10 cellular contexts compared by ENCODE assay signal in genomic region chr2:26017464-26018183, GRCh38. TPM values are rescaled to one million over a fixed set of nuclear protein-coding genes. Genes with fewer than 3 reads are reported as not detected.
DNase-seq lines count a peak whose midpoint lies in the region; ATAC-seq, FAIRE-seq and TF ChIP-seq lines count a peak whose summit lies in the region.
"Had no signal": no experiment of that assay in that cellular context is flagged by ENCODE, and none has a peak within 500 bp of the region (broad histone marks: within the 10 kb centered on the region; RNA-seq: fewer than 3 reads in every experiment).

No MANE protein-coding gene starts in this region.

- peak overlapping the region; percentile 56 for H3K27ac ChIP-seq in KMS-11
- peak overlapping the region; percentile 25; the same call in 1 of the 3 replicates for H3K27ac ChIP-seq in K562 (ENCODE audit: extremely low read depth, low read depth, low read length)
- peak overlapping the region; percentile 57 for H3K27ac ChIP-seq in lower lobe of right lung
- H3K27ac ChIP-seq in temporal lobe (ENCODE audit: low read depth, low read length) = peak overlapping the region; percentile 41
- peak overlapping the region in 1 of 2 donors; percentile 21 for H3K27ac ChIP-seq in uterus

- peak overlapping the region; percentile 42 for H3K4me2 ChIP-seq in KMS-11
- H3K4me2 ChIP-seq in K562 (ENCODE audit: insufficient read depth, low read length) = peak overlapping the region; percentile 28; the same call in 1 of the 2 replicates

- no peak for TF ChIP-seq EP300 in K562 (IDR thresholded peaks at IDR 0.05; ENCODE audit: low read length)

- POLR2A ChIA-PET in K562 (lab: Yijun Ruan, JAX) = interaction anchor here (0.7 to 2.8 kb wide), 5 partner anchors 9 to 52 kb away, joined by 3 to 19 read pairs (median 3); partner anchors contain the start of gene RAB10

- TF ChIP-seq RAD21 in K562 (CRISPR knock-in tag; conservative IDR thresholded peaks at IDR 0.05 in 1 of 2, IDR thresholded peaks at IDR 0.05 in 1 of 2) = no peak

- no peak overlapping the region for H3K4me3 ChIP-seq in KMS-11 (IDR thresholded peaks at IDR 0.05; ENCODE audit: insufficient read depth, low read depth, low read length)
- no peak overlapping the region for H3K4me3 ChIP-seq in K562
- H3K4me3 ChIP-seq in lower lobe of right lung = no peak overlapping the region
- H3K4me3 ChIP-seq in uterus = no peak overlapping the region
- H3K4me3 ChIP-seq: prostate gland had no signal

- no peaks in the 10 kb centered on the region for H3K9me1 ChIP-seq in K562 (ENCODE audit: control insufficient read depth, insufficient read depth, low read length)

- H3K9me3 ChIP-seq in K562 (replicated peaks; ENCODE audit: control insufficient read depth, insufficient read depth, low read depth, low read length) = no peaks in the 10 kb centered on the region
- no peaks in the 10 kb centered on the region for H3K9me3 ChIP-seq in lower lobe of right lung
- H3K9me3 ChIP-seq in uterus = no peaks in the 10 kb centered on the region
- H3K9me3 ChIP-seq: prostate gland had no signal

- H2AFZ ChIP-seq in KMS-11 (ENCODE audit: low read depth) (peak overlapping the region; percentile 38), K562 (ENCODE audit: low read depth, low read length) (no peak overlapping the region)

- no TSS peak for BruUV-seq in K562 (replicated peaks; lab: Mats Ljungman, UMichigan)

- H4K20me1 ChIP-seq in KMS-11 (ENCODE audit: insufficient read depth) (no peaks in the 10 kb centered on the region), K562 (replicated peaks; ENCODE audit: control insufficient read depth, insufficient read depth, low read length) (no peaks in the 10 kb centered on the region)

- H3K79me2 ChIP-seq in KMS-11 (ENCODE audit: insufficient read depth, low read depth) = no peaks in the 10 kb centered on the region
- H3K79me2 ChIP-seq in K562 (ENCODE audit: control insufficient read depth, insufficient read depth, low read length) = no peaks in the 10 kb centered on the region

- CTCF ChIA-PET in K562 (lab: Yijun Ruan, JAX; ENCODE audit: low intra/inter-chr PET ratio) = no interaction called here

- no peak for FAIRE-seq in K562 (lab: Jason Lieb, UNC)

- TF ChIP-seq POLR2A in K562 (conservative IDR thresholded peaks at IDR 0.05) (no peak), uterus (IDR thresholded peaks at IDR 0.05) (no peak)

- WGBS in K562 (ENCODE audit: insufficient coverage, low coverage, missing lambda C conversion rate) = 74% methylated on average over 5 of the region's 5 CpGs

- in situ Hi-C loops in K562 (cut with MboI) = no loop called here

- intact Hi-C loops in K562 (cut with micrococcal nuclease) = no loop called here
- intact Hi-C loops in lower lobe of right lung (cut with DNase I) = no loop called here
- intact Hi-C loops in uterus (cut with DNase I; ENCODE audit: low total_unique reads) = no loop called here

- H3K27me3 ChIP-seq in KMS-11 (ENCODE audit: insufficient read depth, low read depth) (no peaks in the 10 kb centered on the region), K562 (ENCODE audit: control insufficient read depth in 2 of 2, insufficient read depth in 2 of 2, low read length in 2 of 2) (no peaks in the 10 kb centered on the region), lower lobe of right lung (ENCODE audit: low read depth) (no peaks in the 10 kb centered on the region), uterus (no peaks in the 10 kb centered on the region)

- peaks cover 25% of the 10 kb centered on the region for H3K4me1 ChIP-seq in KMS-11 (ENCODE audit: low read depth, poor library complexity, severe bottlenecking)
- H3K4me1 ChIP-seq in K562 (replicated peaks in 1 of 2; ENCODE audit: control insufficient read depth in 2 of 2, insufficient read depth in 2 of 2, low read length in 2 of 2) = peaks cover 12 to 19% of the 10 kb centered on the region in 2 experiments; a peak in 4 of 5 replicates
- peaks cover 23% of the 10 kb centered on the region for H3K4me1 ChIP-seq in lower lobe of right lung
- H3K4me1 ChIP-seq in uterus = peaks cover 0 to 3% of the 10 kb centered on the region in 2 donors

- TF ChIP-seq CTCF in KMS-11 (conservative IDR thresholded peaks at IDR 0.05; ENCODE audit: low read depth, low read length) = no peak
- TF ChIP-seq CTCF in K562 (IDR thresholded peaks at IDR 0.05 in 2 of 3, conservative IDR thresholded peaks at IDR 0.05 in 1 of 3; ENCODE audit: insufficient read depth in 2 of 3, low read depth in 1 of 3, low read length in 3 of 3) = no peak
- TF ChIP-seq CTCF in lower lobe of right lung (IDR thresholded peaks at IDR 0.05) = no peak
- no peak for TF ChIP-seq CTCF in uterus (IDR thresholded peaks at IDR 0.05)

- H3K9ac ChIP-seq in KMS-11 (no peak overlapping the region), K562 (ENCODE audit: insufficient read depth in 1 of 2, low read depth in 2 of 2, low read length in 2 of 2) (peak overlapping the region in 1 of 2 experiments; percentile 46; a peak in 1 of 4 replicates)

- H3K36me3 ChIP-seq in KMS-11 (ENCODE audit: insufficient read depth) = no peaks in the 10 kb centered on the region
- no peaks in the 10 kb centered on the region for H3K36me3 ChIP-seq in K562 (ENCODE audit: control insufficient read depth, insufficient read depth, low read length)
- no peaks in the 10 kb centered on the region for H3K36me3 ChIP-seq in lower lobe of right lung
- H3K36me3 ChIP-seq in uterus = no peaks in the 10 kb centered on the region
- H3K36me3 ChIP-seq: prostate gland had no signal

- ATAC-seq in K562 (peak; percentile 6; the same call in 1 of the 3 replicates), lower lobe of right lung (no peak), HG03159 (IDR thresholded peaks at IDR 0.05; ENCODE audit: unreplicated experiment) (no peak)

- DNase-seq in K562 (ENCODE audit: extremely low read depth in 1 of 4, low spot score in 3 of 4) (no peak), lower lobe of right lung (no peak), NOMO-1 treated with DMSO at 0.1 percent for 48 hours (lab: John Stamatoyannopoulos, UW; ENCODE audit: unreplicated experiment) (no peak), NCI-H345 treated with DMSO at 0.1 percent for 48 hours (lab: John Stamatoyannopoulos, UW; ENCODE audit: unreplicated experiment) (no peak), uterus (no peak)
- DNase-seq: NCI-H526 treated with DMSO at 0.1 percent for 48 hours had no signal

TF ChIP-seq in K562, 482 proteins besides CTCF, POLR2A, EP300 and RAD21 (continues in another document):
- 0 out of 2 replicates have a peak, but pooled peaks have one; percentile 31 for TF ChIP-seq ZNF584 (CRISPR knock-in tag; IDR thresholded peaks at IDR 0.05; ENCODE audit: low read depth)
- peak; percentile 20; the same call in 1 of the 2 replicates for TF ChIP-seq HDGF (IDR thresholded peaks at IDR 0.05)
- TF ChIP-seq NR2C2 (CRISPR knock-in tag; IDR thresholded peaks at IDR 0.05) = no peak
- TF ChIP-seq NR2C2 (tag; IDR thresholded peaks at IDR 0.05) = peak; percentile 39; the same call in 1 of the 2 replicates
- TF ChIP-seq MAX (CRISPR knock-in tag; IDR thresholded peaks at IDR 0.05) = 0 out of 2 replicates have a peak, but pooled peaks have one; percentile 21
- TF ChIP-seq RBBP5 (IDR thresholded peaks at IDR 0.05; ENCODE audit: borderline replicate concordance, insufficient read depth, low read length, poor library complexity, severe bottlenecking) = peak; percentile 29

RNA-seq across cellular contexts. Expression of gene RAB10, which starts 16.3 kb away (rescaled TPM):
- 50.3 and 59.4 TPM in 2 replicates for total RNA-seq in K562 (2011; cell fraction: chromatin; rRNA removed; ENCODE audit: low replicate concordance)
- 56.7 and 62.9 TPM in 2 replicates for total RNA-seq in K562 (2011; cell fraction: nucleolus; rRNA removed)
- 57.3 and 84.3 TPM in 2 replicates for total RNA-seq in K562 (2011; cell fraction: nucleoplasm; rRNA removed)
- total RNA-seq in K562 (2014; rRNA removed) (116 and 159 TPM in 2 replicates), K562 (2014; rRNA removed; fragmentation: Illumina TruSeq; extraction: Trizol) (149 and 158 TPM in 2 replicates), K562 (2015; rRNA removed; fragmentation: Illumina TruSeq; extraction: Trizol) (145 and 157 TPM in 2 replicates), K562 (2021) (166 and 176 TPM in 2 replicates), lower lobe of right lung (113 TPM), temporal lobe (114 TPM), uterus (100 to 1,000 TPM in 2 of 4 donors, 10 to 100 TPM in 2; 45.9 to 219 (median 97.1) TPM)
- polyA plus RNA-seq in K562 (2011; rRNA removed) (96.0 and 147 TPM in 2 replicates), K562 (2014; fragmentation: Illumina TruSeq; extraction: Trizol) (134 and 214 TPM in 2 replicates), K562 (2014; fragmentation: Nextera tagmentation; extraction: Ambion mirVana) (10 to 100 TPM; 25.1 to 35.7 TPM), K562 (2014; rRNA removed) (148 and 197 TPM in 2 replicates)
- polyA plus RNA-seq in K562 (2011; cell fraction: cytosol; rRNA removed) = 49.4 and 88.1 TPM in 2 replicates
- 23.8 and 27.1 TPM in 2 replicates for polyA plus RNA-seq in K562 (2011; cell fraction: nucleus; rRNA removed)
- polyA plus RNA-seq in K562 (2012) = 104 and 127 TPM in 2 replicates
- polyA minus RNA-seq in K562 (2011; rRNA and poly(A)+ RNA removed) = 400 and 439 TPM in 2 replicates
- polyA minus RNA-seq in K562 (2011; cell fraction: cytosol; rRNA and poly(A)+ RNA removed) = 74.6 and 128 TPM in 2 replicates
- polyA minus RNA-seq in K562 (2011; cell fraction: nucleus; rRNA and poly(A)+ RNA removed) = 25.2 and 34.9 TPM in 2 replicates

RNA-seq across cellular contexts. Expression of gene KIF3C, which starts 35.3 kb away (rescaled TPM):
- 12.0 and 22.8 TPM in 2 replicates for total RNA-seq in K562 (2011; cell fraction: chromatin; rRNA removed; ENCODE audit: low replicate concordance)
- 10.4 and 12.0 TPM in 2 replicates for total RNA-seq in K562 (2011; cell fraction: nucleolus; rRNA removed)
- total RNA-seq in K562 (2011; cell fraction: nucleoplasm; rRNA removed) = 8.7 and 9.9 TPM in 2 replicates
- 3.3 and 5.9 TPM in 2 replicates for total RNA-seq in K562 (2014; rRNA removed)
- 1.9 and 2.1 TPM in 2 replicates for total RNA-seq in K562 (2014; rRNA removed; fragmentation: Illumina TruSeq; extraction: Trizol)
- total RNA-seq in K562 (2015; rRNA removed; fragmentation: Illumina TruSeq; extraction: Trizol) = 1.6 and 1.8 TPM in 2 replicates
- 6.1 and 6.7 TPM in 2 replicates for total RNA-seq in K562 (2021)
- 3.1 and 3.3 TPM in 2 replicates for polyA plus RNA-seq in K562 (2011; rRNA removed)
- 3.2 and 3.9 TPM in 2 replicates for polyA plus RNA-seq in K562 (2011; cell fraction: cytosol; rRNA removed)
- 2.2 and 3.3 TPM in 2 replicates for polyA plus RNA-seq in K562 (2011; cell fraction: nucleus; rRNA removed)
- 4.8 and 6.5 TPM in 2 replicates for polyA plus RNA-seq in K562 (2012)
- polyA plus RNA-seq in K562 (2014; fragmentation: Illumina TruSeq; extraction: Trizol) = 4.0 and 5.0 TPM in 2 replicates
- under 1 TPM; 0.69 to 0.88 TPM for polyA plus RNA-seq in K562 (2014; fragmentation: Nextera tagmentation; extraction: Ambion mirVana)
- polyA plus RNA-seq in K562 (2014; rRNA removed) = 3.3 and 3.4 TPM in 2 replicates
- 3.7 and 6.1 TPM in 2 replicates for polyA minus RNA-seq in K562 (2011; rRNA and poly(A)+ RNA removed)
- 4.3 and 4.5 TPM in 2 replicates for polyA minus RNA-seq in K562 (2011; cell fraction: cytosol; rRNA and poly(A)+ RNA removed)
- polyA minus RNA-seq in K562 (2011; cell fraction: nucleus; rRNA and poly(A)+ RNA removed) = 4.4 and 7.3 TPM in 2 replicates
- 6.0 TPM for total RNA-seq in lower lobe of right lung
- 112 TPM for total RNA-seq in temporal lobe
- 10 to 100 TPM in 1 of 4 donors, 1 to 10 TPM in 3; 3.5 to 12.6 (median 7.4) TPM for total RNA-seq in uterus
